In the genomic region with DNA sequence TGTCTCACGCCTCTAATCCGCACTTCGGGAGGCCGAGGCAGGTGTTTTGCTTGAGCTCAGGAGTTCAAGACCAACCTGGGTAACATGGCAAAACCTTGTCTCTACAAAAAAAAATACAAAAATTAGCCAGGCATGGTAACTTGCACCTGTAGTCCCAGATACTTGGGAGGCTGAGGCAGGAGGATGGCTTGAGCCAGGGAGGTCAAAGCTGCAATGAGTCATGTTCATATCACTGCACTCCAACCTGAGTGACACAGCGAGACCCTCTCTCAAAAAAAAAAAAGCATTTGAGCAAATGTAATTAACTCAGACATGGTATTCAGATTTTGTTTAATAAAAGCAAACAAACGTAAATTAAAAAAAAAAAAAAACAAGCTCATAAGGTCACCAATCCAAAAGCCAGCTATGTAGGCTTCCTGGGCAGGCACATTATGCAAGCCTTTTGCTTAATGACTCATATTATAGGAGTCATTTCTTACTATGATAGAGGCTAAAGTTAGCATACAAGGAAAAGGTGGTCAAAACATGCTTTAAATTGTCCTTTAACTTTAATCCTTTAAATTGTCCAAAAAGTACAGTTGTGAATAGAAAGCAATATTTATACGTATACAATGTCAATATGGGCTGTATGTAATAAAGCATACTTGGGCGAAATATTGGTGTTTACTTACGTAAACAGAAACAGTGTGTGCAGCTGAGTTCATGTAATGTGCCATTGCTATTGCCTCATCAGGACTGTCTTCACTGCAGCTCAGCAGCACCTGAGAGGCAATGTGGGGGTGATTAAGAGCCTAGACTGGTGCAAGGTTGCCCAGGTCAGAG, we compare ENCODE assay signal across 14 cellular contexts. TPM values are rescaled to one million over a fixed set of nuclear protein-coding genes. Genes with fewer than 3 reads are reported as not detected.
A peak's percentile ranks its signal among the peaks of the same experiment; 100 is the strongest.
DNase-seq lines count a peak whose midpoint lies in the region; TF ChIP-seq lines count a peak whose summit lies in the region.
"Had no signal": no experiment of that assay in that cellular context is flagged by ENCODE, and none has a peak within 500 bp of the region (broad histone marks: within the 10 kb centered on the region; RNA-seq: fewer than 3 reads in every experiment).

No MANE protein-coding gene starts in this region.

- H3K27me3 ChIP-seq in esophagus muscularis mucosa (no peaks in the 10 kb centered on the region), MG63 (no peaks in the 10 kb centered on the region)
- H3K27me3 ChIP-seq: upper lobe of right lung had no signal

- 87% methylated on average over 9 of the region's 9 CpGs for WGBS in esophagus muscularis mucosa

- TF ChIP-seq CTCF in C4-2B (conservative IDR thresholded peaks at IDR 0.05) (no peak), RWPE1 (conservative IDR thresholded peaks at IDR 0.05; ENCODE audit: low read depth) (no peak), esophagus muscularis mucosa (IDR thresholded peaks at IDR 0.05) (no peak)

- peak; percentile 4 for DNase-seq in HPDE6-E6E7 (ENCODE audit: extremely low spot score)
- peak; percentile 45 for DNase-seq in RWPE1 (ENCODE audit: low spot score)
- peak; percentile 6 for DNase-seq in hepatic stellate cell (ENCODE audit: low spot score)
- DNase-seq in esophagus muscularis mucosa (ENCODE audit: extremely low spot score): no peak
- no peak for DNase-seq in epidermal melanocyte (ENCODE audit: insufficient read length, low spot score)
- no peak for DNase-seq in MG63
- DNase-seq in activated T-helper 1 cell treated with anti-CD3 and anti-CD28 coated beads, Interleukin-12 subunit alpha, Interleukin-12 subunit beta, Interleukin-2, Interleukin-4 antibody, amounts not matched to agents 30 ng/mL and 10 ng/mL and 1 ng/mL, durations not matched to agents 14 hours and 24 hours and 36 hours (ENCODE audit: low spot score): no peak
- DNase-seq: activated CD4-positive, alpha-beta T cell treated with anti-CD3 and anti-CD28 coated beads, Interleukin-2, amount 50 U/mL, for 4 hours; DMS 273 treated with DMSO at 0.1 percent for 48 hours; NCI-H1092 treated with DMSO at 0.1 percent for 48 hours; stimulated activated CD4-positive, alpha-beta T cell treated with anti-CD3 and anti-CD28 coated beads, Interleukin-1b, Interleukin-23, amount 100 ng/mL, for 48 hours; upper lobe of right lung had no signal

- no peak overlapping the region for H3K27ac Mint-ChIP-seq in activated T-helper 1 cell treated with anti-CD3 and anti-CD28 coated beads, Interleukin-12 subunit alpha, Interleukin-12 subunit beta, Interleukin-2, Interleukin-4 antibody, amounts not matched to agents 30 ng/mL and 10 ng/mL and 1 ng/mL, durations not matched to agents 14 hours and 24 hours and 36 hours
- H3K27ac Mint-ChIP-seq: T-helper 2 cell treated with Interferon-gamma antibody and Interleukin-4, amounts not matched to agents 5 μg/mL and 100 μg/mL, for 36 hours had no signal

- TF ChIP-seq POLR2A in esophagus muscularis mucosa (IDR thresholded peaks at IDR 0.05; ENCODE audit: low read depth): no peak

- intact Hi-C loops in esophagus muscularis mucosa (cut with DNase I): no loop called here
- intact Hi-C loops in activated T-helper 1 cell treated with anti-CD3 and anti-CD28 coated beads, Interleukin-12 subunit alpha, Interleukin-12 subunit beta, Interleukin-2, Interleukin-4 antibody, amounts not matched to agents 30 ng/mL and 10 ng/mL and 1 ng/mL, durations not matched to agents 14 hours and 24 hours and 36 hours (cut with micrococcal nuclease): no loop called here

- no peaks in the 10 kb centered on the region for H3K4me1 ChIP-seq in esophagus muscularis mucosa
- H3K4me1 ChIP-seq: upper lobe of right lung had no signal

- TF ChIP-seq EP300 in esophagus muscularis mucosa (IDR thresholded peaks at IDR 0.05): no peak

- CTCF ChIA-PET in RWPE1 (lab: Yijun Ruan, JAX): no interaction called here

- H3K9me3 Mint-ChIP-seq in activated T-helper 1 cell treated with anti-CD3 and anti-CD28 coated beads, Interleukin-12 subunit alpha, Interleukin-12 subunit beta, Interleukin-2, Interleukin-4 antibody, amounts not matched to agents 30 ng/mL and 10 ng/mL and 1 ng/mL, durations not matched to agents 14 hours and 24 hours and 36 hours: no peaks in the 10 kb centered on the region
- H3K9me3 Mint-ChIP-seq: T-helper 2 cell treated with Interferon-gamma antibody and Interleukin-4, amounts not matched to agents 5 μg/mL and 100 μg/mL, for 36 hours had no signal

- no peaks in the 10 kb centered on the region for H3K27me3 Mint-ChIP-seq in activated T-helper 1 cell treated with anti-CD3 and anti-CD28 coated beads, Interleukin-12 subunit alpha, Interleukin-12 subunit beta, Interleukin-2, Interleukin-4 antibody, amounts not matched to agents 30 ng/mL and 10 ng/mL and 1 ng/mL, durations not matched to agents 14 hours and 24 hours and 36 hours (ENCODE audit: insufficient read depth)

- H3K4me3 Mint-ChIP-seq in activated T-helper 1 cell treated with anti-CD3 and anti-CD28 coated beads, Interleukin-12 subunit alpha, Interleukin-12 subunit beta, Interleukin-2, Interleukin-4 antibody, amounts not matched to agents 30 ng/mL and 10 ng/mL and 1 ng/mL, durations not matched to agents 14 hours and 24 hours and 36 hours: no peak overlapping the region
- H3K4me3 Mint-ChIP-seq: T-helper 2 cell treated with Interferon-gamma antibody and Interleukin-4, amounts not matched to agents 5 μg/mL and 100 μg/mL, for 36 hours had no signal

- no peaks in the 10 kb centered on the region for H3K36me3 Mint-ChIP-seq in activated T-helper 1 cell treated with anti-CD3 and anti-CD28 coated beads, Interleukin-12 subunit alpha, Interleukin-12 subunit beta, Interleukin-2, Interleukin-4 antibody, amounts not matched to agents 30 ng/mL and 10 ng/mL and 1 ng/mL, durations not matched to agents 14 hours and 24 hours and 36 hours (ENCODE audit: low read depth)

- POLR2A ChIA-PET in RWPE1 (lab: Yijun Ruan, JAX; ENCODE audit: low non-redundant PET): interaction anchor here (0.6 kb wide), 1 partner anchor 437 kb away, joined by 4 read pairs; no protein-coding TSS in a partner anchor

- no peaks in the 10 kb centered on the region for H3K4me1 Mint-ChIP-seq in activated T-helper 1 cell treated with anti-CD3 and anti-CD28 coated beads, Interleukin-12 subunit alpha, Interleukin-12 subunit beta, Interleukin-2, Interleukin-4 antibody, amounts not matched to agents 30 ng/mL and 10 ng/mL and 1 ng/mL, durations not matched to agents 14 hours and 24 hours and 36 hours (ENCODE audit: low read depth)

- H3K4me3 ChIP-seq in esophagus muscularis mucosa (no peak overlapping the region), MG63 (no peak overlapping the region)
- H3K4me3 ChIP-seq: upper lobe of right lung had no signal

- peak overlapping the region; percentile 51; the same call in 1 of the 2 replicates for H3K27ac ChIP-seq in C4-2B
- no peak overlapping the region for H3K27ac ChIP-seq in RWPE1
- no peak overlapping the region for H3K27ac ChIP-seq in esophagus muscularis mucosa (replicated peaks in 1 of 4)
- H3K27ac ChIP-seq: upper lobe of right lung had no signal

- no peaks in the 10 kb centered on the region for H3K9me3 ChIP-seq in esophagus muscularis mucosa
- no peaks in the 10 kb centered on the region for H3K9me3 ChIP-seq in MG63
- H3K9me3 ChIP-seq: upper lobe of right lung had no signal

- no peaks in the 10 kb centered on the region for H3K36me3 ChIP-seq in esophagus muscularis mucosa
- no peaks in the 10 kb centered on the region for H3K36me3 ChIP-seq in MG63
- H3K36me3 ChIP-seq: upper lobe of right lung had no signal

RNA-seq across cellular contexts. Expression of gene AKR1D1, which starts 13.0 kb away (rescaled TPM):
- total RNA-seq in esophagus muscularis mucosa: not detected
- total RNA-seq in MG63 (2014; rRNA removed; shearing (Covaris generic); ENCODE audit: low replicate concordance): not detected in 2 replicates
- not detected in 2 replicates for total RNA-seq in activated T-helper 1 cell treated with anti-CD3 and anti-CD28 coated beads, Interleukin-12 subunit alpha, Interleukin-12 subunit beta, Interleukin-2, Interleukin-4 antibody, amounts not matched to agents 30 ng/mL and 10 ng/mL and 1 ng/mL, durations not matched to agents 14 hours and 24 hours and 36 hours
- total RNA-seq: upper lobe of right lung had no signal

Comparison
In these comparisons a context has a peak if more than half of its experiments do, and no peak if none do; other contexts are left out.
1. DNase-seq: peak in HPDE6-E6E7 (single experiment), RWPE1 (single experiment) and hepatic stellate cell (single experiment); none in esophagus muscularis mucosa (single experiment), epidermal melanocyte (single experiment), MG63 (single experiment) and activated T-helper 1 cell treated with anti-CD3 and anti-CD28 coated beads, Interleukin-12 subunit alpha, Interleukin-12 subunit beta, Interleukin-2, Interleukin-4 antibody, amounts not matched to agents 30 ng/mL and 10 ng/mL and 1 ng/mL, durations not matched to agents 14 hours and 24 hours and 36 hours (single experiment).